ENCODE assay signal across 27 cellular contexts in the genomic region with DNA sequence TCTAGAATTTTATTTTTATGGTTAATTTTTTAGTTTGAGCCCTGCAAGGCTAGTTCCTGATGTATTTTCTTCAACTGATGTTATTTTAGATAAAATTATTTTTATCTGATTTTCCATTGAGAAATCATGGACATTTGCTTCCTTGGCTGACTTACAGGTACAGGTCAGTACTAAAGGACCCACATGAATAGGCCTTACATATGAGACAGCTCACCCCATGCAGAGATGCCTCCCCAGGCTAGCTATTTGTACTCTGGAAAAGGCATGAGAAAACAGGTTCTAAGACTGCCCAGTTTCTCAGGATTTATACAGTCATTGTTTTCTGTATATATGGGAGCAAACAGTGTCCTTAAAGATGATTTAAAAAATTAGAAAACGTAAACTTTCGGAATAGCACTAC.
"Had no signal": no experiment of that assay in that cellular context is flagged by ENCODE, and none has a peak within 500 bp of the region (broad histone marks: within the 10 kb centered on the region; RNA-seq: fewer than 3 reads in every experiment).

No MANE protein-coding gene starts in this region.

- H3K27ac ChIP-seq: colonic mucosa, epithelial cell of prostate, foreskin keratinocyte, gastroesophageal sphincter, heart left ventricle, hepatocyte, neutrophil, pancreas, right lobe of liver, suprapubic skin, transverse colon had no signal

- H3K9me3 Mint-ChIP-seq: dendritic cell treated with granulocyte-macrophage colony-stimulating factor and Interleukin-4, amounts not matched to agents 40 ng/mL and 50 ng/mL, for 4 days; endodermal cell; natural killer cell; stimulated activated naive CD8-positive, alpha-beta T cell treated with anti-CD3 and anti-CD28 coated beads, Interleukin-15, amount 100 ng/mL, for 72 hours had no signal

- H3K27me3 Mint-ChIP-seq: dendritic cell treated with granulocyte-macrophage colony-stimulating factor and Interleukin-4, amounts not matched to agents 40 ng/mL and 50 ng/mL, for 4 days; stimulated activated naive CD8-positive, alpha-beta T cell treated with anti-CD3 and anti-CD28 coated beads, Interleukin-15, amount 100 ng/mL, for 72 hours had no signal

- H3K4me1 ChIP-seq: colonic mucosa, foreskin keratinocyte, gastroesophageal sphincter, heart left ventricle, suprapubic skin, transverse colon had no signal

- H3K4me3 Mint-ChIP-seq: dendritic cell treated with granulocyte-macrophage colony-stimulating factor and Interleukin-4, amounts not matched to agents 40 ng/mL and 50 ng/mL, for 4 days; endodermal cell; memory B cell; natural killer cell; stimulated activated naive CD8-positive, alpha-beta T cell treated with anti-CD3 and anti-CD28 coated beads, Interleukin-15, amount 100 ng/mL, for 72 hours had no signal

- H3K36me3 ChIP-seq: colonic mucosa, gastroesophageal sphincter, heart left ventricle, neutrophil, pancreas, right lobe of liver, suprapubic skin, transverse colon had no signal

- H3K27ac Mint-ChIP-seq: dendritic cell treated with granulocyte-macrophage colony-stimulating factor and Interleukin-4, amounts not matched to agents 40 ng/mL and 50 ng/mL, for 4 days; endodermal cell; memory B cell; natural killer cell; stimulated activated naive CD8-positive, alpha-beta T cell treated with anti-CD3 and anti-CD28 coated beads, Interleukin-15, amount 100 ng/mL, for 72 hours had no signal

- H3K36me3 Mint-ChIP-seq: memory B cell, natural killer cell had no signal

- H3K27me3 ChIP-seq: colonic mucosa, gastroesophageal sphincter, heart left ventricle, hepatocyte, neutrophil, pancreas, suprapubic skin, transverse colon had no signal

- H2AFZ ChIP-seq: hepatocyte had no signal

- H3K79me2 ChIP-seq: hepatocyte had no signal

- ATAC-seq: esophagus mucosa; foreskin keratinocyte; gastroesophageal sphincter; heart left ventricle; left lobe of liver; natural killer cell; right lobe of liver; stimulated activated naive CD8-positive, alpha-beta T cell treated with anti-CD3 and anti-CD28 coated beads, Interleukin-15, amount 100 ng/mL, for 72 hours had no signal

- DNase-seq: colonic mucosa; effector CD8-positive, alpha-beta T cell; endodermal cell; foreskin keratinocyte; heart left ventricle; kidney; natural killer cell; pancreas; right lobe of liver; small intestine; stimulated activated CD4-positive, alpha-beta T cell treated with anti-CD3 and anti-CD28 coated beads, Interleukin-12 subunit alpha, Interleukin-12 subunit beta, amount 100 ng/mL, for 4 hours; stimulated activated CD4-positive, alpha-beta T cell treated with anti-CD3 and anti-CD28 coated beads, Interleukin-1b, Interleukin-23, amount 100 ng/mL, for 48 hours; stimulated activated CD4-positive, alpha-beta T cell treated with anti-CD3 and anti-CD28 coated beads, Interleukin-4, amount 100 ng/mL, for 1 hour; stimulated activated CD8-positive, alpha-beta memory T cell treated with anti-CD3 and anti-CD28 coated beads, Interleukin-4, amount 100 ng/mL, for 48 hours; stimulated activated naive CD4-positive, alpha-beta T cell; stimulated activated naive CD8-positive, alpha-beta T cell treated with anti-CD3 and anti-CD28 coated beads, Interleukin-15, amount 100 ng/mL, for 72 hours; transverse colon had no signal

- H3K4me1 Mint-ChIP-seq: natural killer cell; stimulated activated naive CD8-positive, alpha-beta T cell treated with anti-CD3 and anti-CD28 coated beads, Interleukin-15, amount 100 ng/mL, for 72 hours had no signal

- H3K4me3 ChIP-seq: colonic mucosa, gastroesophageal sphincter, heart left ventricle, hepatocyte, lung, pancreas, right lobe of liver, suprapubic skin, transverse colon had no signal

- H3K9me3 ChIP-seq: colonic mucosa, gastroesophageal sphincter, heart left ventricle, neutrophil, pancreas, right lobe of liver, suprapubic skin, transverse colon had no signal

- H3K4me2 ChIP-seq: hepatocyte had no signal
